16 cellular contexts compared by ENCODE assay signal in genomic region chr21:36162631-36163030, GRCh38. TPM values are rescaled to one million over a fixed set of nuclear protein-coding genes. Genes with fewer than 3 reads are reported as not detected.
DNase-seq lines count a peak whose midpoint lies in the region; ATAC-seq and TF ChIP-seq lines count a peak whose summit lies in the region.
"Had no signal": no experiment of that assay in that cellular context is flagged by ENCODE, and none has a peak within 500 bp of the region (broad histone marks: within the 10 kb centered on the region; RNA-seq: fewer than 3 reads in every experiment).

No MANE protein-coding gene starts in this region.

- H3K36me3 ChIP-seq in HCT116 (ENCODE audit: control insufficient read depth in 1 of 2, insufficient read depth in 2 of 2, low read length in 2 of 2): no peaks in the 10 kb centered on the region; a peak in 1 of 4 replicates
- no peaks in the 10 kb centered on the region for H3K36me3 ChIP-seq in PC-3 (ENCODE audit: low read depth, low read length)
- no peaks in the 10 kb centered on the region for H3K36me3 ChIP-seq in mucosa of descending colon (ENCODE audit: low read depth)
- H3K36me3 ChIP-seq in stomach: peaks cover 0 to 18% (median 15%) of the 10 kb centered on the region in 4 donors
- H3K36me3 ChIP-seq: BE2C had no signal

- H3K27ac ChIP-seq in HCT116 (ENCODE audit: low read depth, low read length) (no peak overlapping the region), PC-3 (ENCODE audit: low read length) (no peak overlapping the region), stomach (peak overlapping the region; percentile 56 to 82 (median 76))
- H3K27ac ChIP-seq: SK-N-MC had no signal

- H3K79me2 ChIP-seq in HCT116 (ENCODE audit: insufficient read depth, low read length) (peaks cover 1% of the 10 kb centered on the region), PC-3 (ENCODE audit: low read length) (peaks cover 30% of the 10 kb centered on the region)

- H2AFZ ChIP-seq in HCT116 (ENCODE audit: low read depth, low read length, poor library complexity, severe bottlenecking): no peak overlapping the region
- no peak overlapping the region for H2AFZ ChIP-seq in PC-3 (ENCODE audit: low read length)

- no peak for TF ChIP-seq RAD21 in HCT116 (IDR thresholded peaks at IDR 0.05; ENCODE audit: low read depth)

- H3K9ac ChIP-seq in HCT116 (ENCODE audit: low read length) (no peak overlapping the region), PC-3 (ENCODE audit: low read length) (no peak overlapping the region)

- RAD21 ChIA-PET in HCT116 (lab: Charles Lee; ENCODE audit: low non-redundant PET in 1 of 2, low total read pairs in 2 of 2, uncharacterized antibody in 2 of 2, unreplicated experiment in 2 of 2): no interaction called here

- H3K4me2 ChIP-seq in HCT116 (ENCODE audit: low read length) (peak overlapping the region; percentile 59), PC-3 (ENCODE audit: low read length) (no peak overlapping the region)

- POLR2A ChIA-PET in HCT116 (lab: Charles Lee) (no interaction called here), PC-3 (lab: Charles Lee; ENCODE audit: unreplicated experiment) (no interaction called here)

- no peak for TF ChIP-seq POLR2A in HCT116 (IDR thresholded peaks at IDR 0.05; ENCODE audit: borderline replicate concordance, extremely low read depth, insufficient read depth, insufficient read length)
- no peak for TF ChIP-seq POLR2A in stomach (IDR thresholded peaks at IDR 0.05)

- H3K4me3 ChIP-seq in HCT116 (replicated peaks in 1 of 2; ENCODE audit: low read depth in 1 of 2, low read length in 2 of 2): no peak overlapping the region
- H3K4me3 ChIP-seq in PC-3 (ENCODE audit: low read length): no peak overlapping the region
- no peak overlapping the region for H3K4me3 ChIP-seq in mucosa of descending colon
- H3K4me3 ChIP-seq in stomach: no peak overlapping the region
- H3K4me3 ChIP-seq: SK-N-MC had no signal

- no peaks in the 10 kb centered on the region for H3K9me2 ChIP-seq in HCT116 (ENCODE audit: insufficient read depth)
- no peaks in the 10 kb centered on the region for H3K9me2 ChIP-seq in PC-3 (replicated peaks; ENCODE audit: low read length)

- no peak for TF ChIP-seq EP300 in stomach (IDR thresholded peaks at IDR 0.05)

- ATAC-seq in HCT116 (peak; percentile 70), PC-3 (no peak), mucosa of descending colon (no peak), GM18867 (IDR thresholded peaks at IDR 0.05; ENCODE audit: unreplicated experiment) (no peak)
- ATAC-seq: Panc1 had no signal

- no peaks in the 10 kb centered on the region for H3F3A ChIP-seq in PC-3 (ENCODE audit: low read length, unreplicated experiment)

- BruUV-seq in HCT116 (replicated peaks; lab: Mats Ljungman, UMichigan) (no TSS peak), PC-3 (replicated peaks; lab: Mats Ljungman, UMichigan) (no TSS peak)

- TF ChIP-seq CTCF in HCT116 (IDR thresholded peaks at IDR 0.05 in 2 of 3, conservative IDR thresholded peaks at IDR 0.05 in 1 of 3; ENCODE audit: borderline replicate concordance in 1 of 3, insufficient read depth in 1 of 3, low read depth in 2 of 3, low read length in 2 of 3): no peak
- no peak for TF ChIP-seq CTCF in PC-3 (conservative IDR thresholded peaks at IDR 0.05; ENCODE audit: low read depth, low read length)
- TF ChIP-seq CTCF in mucosa of descending colon (IDR thresholded peaks at IDR 0.05): no peak
- TF ChIP-seq CTCF in stomach (IDR thresholded peaks at IDR 0.05): no peak

- H3K27me3 ChIP-seq in HCT116 (ENCODE audit: insufficient read depth, low read length): no peaks in the 10 kb centered on the region
- no peaks in the 10 kb centered on the region for H3K27me3 ChIP-seq in PC-3 (ENCODE audit: low read length)
- H3K27me3 ChIP-seq in stomach: no peaks in the 10 kb centered on the region
- H3K27me3 ChIP-seq: BE2C had no signal

- CTCF ChIA-PET in HCT116 (lab: Charles Lee) (interaction anchor here (1.7 kb wide), 1 partner anchor 48 kb away, joined by 4 read pairs; no protein-coding TSS in a partner anchor), PC-3 (lab: Charles Lee) (no interaction called here)

- DNase-seq in HCT116 (ENCODE audit: low read depth, low spot score) (no peak), PC-3 (peak; percentile 10), mucosa of descending colon (peak in 2 of 3 donors; percentile 35 to 36), stomach (peak; percentile 57), KG1 (lab: John Stamatoyannopoulos, UW) (no peak), NCI-H146 treated with DMSO at 0.1 percent for 48 hours (lab: John Stamatoyannopoulos, UW; ENCODE audit: unreplicated experiment) (no peak)
- DNase-seq: BE2C; CD8-positive, alpha-beta memory T cell; H7; NCI-H1048; NCI-H1436 treated with DMSO at 0.1 percent for 48 hours; NCI-H524 treated with DMSO at 0.1 percent for 48 hours; Right ventricle myocardium superior had no signal

- intact Hi-C loops in HCT116 (cut with micrococcal nuclease): no loop called here
- intact Hi-C loops in PC-3 (cut with micrococcal nuclease): no loop called here
- intact Hi-C loops in mucosa of descending colon (cut with DNase I, micrococcal nuclease): no loop called here
- intact Hi-C loops in stomach (cut with DNase I; ENCODE audit: low total_unique reads): no loop called here

- H3K9me3 ChIP-seq in HCT116 (ENCODE audit: control insufficient read depth in 1 of 2, insufficient read depth in 1 of 2, low read depth in 1 of 2, low read length in 2 of 2) (no peaks in the 10 kb centered on the region), PC-3 (ENCODE audit: low read length) (no peaks in the 10 kb centered on the region), mucosa of descending colon (no peaks in the 10 kb centered on the region), stomach (no peaks in the 10 kb centered on the region)
- H3K9me3 ChIP-seq: BE2C had no signal

- H3K4me1 ChIP-seq in HCT116 (ENCODE audit: control insufficient read depth in 1 of 2, insufficient read depth in 2 of 2, low read length in 2 of 2) (peaks cover 7 to 15% of the 10 kb centered on the region in 2 experiments), PC-3 (ENCODE audit: insufficient read depth, low read length) (peaks cover 13% of the 10 kb centered on the region; the same call in 1 of the 2 replicates), mucosa of descending colon (ENCODE audit: low read depth) (peaks cover 38% of the 10 kb centered on the region), stomach (peaks cover 21 to 84% (median 58%) of the 10 kb centered on the region in 4 donors)
- H3K4me1 ChIP-seq: BE2C had no signal

- no peaks in the 10 kb centered on the region for H4K20me1 ChIP-seq in HCT116 (ENCODE audit: insufficient read depth)
- H4K20me1 ChIP-seq in PC-3 (ENCODE audit: low read length): no peaks in the 10 kb centered on the region

- 53 to 77% (median 70%) methylated on average over 5 of the region's 5 CpGs for WGBS in stomach, 5 donors

TF ChIP-seq in HCT116, 20 proteins besides CTCF, POLR2A, EP300 and RAD21 (continues in another document):
- TF ChIP-seq REST (IDR thresholded peaks at IDR 0.05; ENCODE audit: low read depth) (no peak), CBX3 (IDR thresholded peaks at IDR 0.05; ENCODE audit: low read depth) (no peak), EGR1 (IDR thresholded peaks at IDR 0.05; ENCODE audit: low read depth) (no peak), CEBPB (IDR thresholded peaks at IDR 0.05; ENCODE audit: low read depth) (no peak)

RNA-seq across cellular contexts. Expression of gene DOP1B, which starts 6.0 kb away (rescaled TPM):
- total RNA-seq in HCT116 (2021; ENCODE audit: unreplicated experiment) (15.4 TPM), PC-3 (2014; rRNA removed) (7.0 and 8.9 TPM in 2 replicates), mucosa of descending colon (10 to 100 TPM; 40.4 to 87.3 (median 73.1) TPM), stomach (10 to 100 TPM; 33.8 to 63.2 (median 49.2) TPM)
- polyA plus RNA-seq in HCT116 (2012): 6.7 and 9.4 TPM in 2 replicates
- 10 to 100 TPM in 1 of 3 donors, 1 to 10 TPM in 2; 4.1 to 16.5 (median 4.6) TPM for polyA plus RNA-seq in stomach

RNA-seq across cellular contexts. Expression of gene CBR3, which starts 27.8 kb away (rescaled TPM):
- 1.7 TPM for total RNA-seq in HCT116 (2021; ENCODE audit: unreplicated experiment)
- 0.72 and 1.9 TPM in 2 replicates for polyA plus RNA-seq in HCT116 (2012)
- total RNA-seq in PC-3 (2014; rRNA removed): 49.3 and 56.3 TPM in 2 replicates
- 1 to 10 TPM in 2 of 3 donors, under 1 TPM in 1; 0.75 to 5.0 (median 4.1) TPM for total RNA-seq in mucosa of descending colon
- 10 to 100 TPM in 1 of 5 donors, 1 to 10 TPM in 2, not detected in 2; 1.1 to 10.7 (median 4.7) TPM for total RNA-seq in stomach
- polyA plus RNA-seq in stomach: 10 to 100 TPM in 1 of 3 donors, 1 to 10 TPM in 2; 4.4 to 32.8 (median 6.4) TPM

Comparison
In these comparisons a context has a peak if more than half of its experiments do, and no peak if none do; other contexts are left out.
1. DNase-seq: peak in PC-3 (single experiment), mucosa of descending colon (2 of 3) and stomach (single experiment); none in HCT116 (single experiment), KG1 (single experiment) and NCI-H146 treated with DMSO at 0.1 percent for 48 hours (single experiment).
2. H3K27ac ChIP-seq: peak in stomach (5 of 5); none in HCT116 (single experiment) and PC-3 (single experiment).